Comparison of ENCODE assay signal across 8 cellular contexts in genomic region chr12:57604454-57605307, GRCh38. TPM values are rescaled to one million over a fixed set of nuclear protein-coding genes. Genes with fewer than 3 reads are reported as not detected.
DNase-seq lines count a peak whose midpoint lies in the region; ATAC-seq and TF ChIP-seq lines count a peak whose summit lies in the region.

DTX3 (plus strand) TSS chr12:57604824; CDS start chr12:57606518, 1,694 bp downstream.

- no peaks in the 10 kb centered on the region; the same call in 1 of the 2 replicates for H3K79me2 ChIP-seq in DND-41 (ENCODE audit: insufficient read depth, low read length)

- TF ChIP-seq CTCF in DND-41 (IDR thresholded peaks at IDR 0.05; ENCODE audit: borderline replicate concordance, extremely low read depth, low read length, poor library complexity, severe bottlenecking) (no peak), RWPE2 (IDR thresholded peaks at IDR 0.05; ENCODE audit: poor library complexity, severe bottlenecking) (no peak), cardiac fibroblast (IDR thresholded peaks at IDR 0.05; ENCODE audit: low read depth, low read length) (no peak)

- H3K9me3 ChIP-seq in DND-41 (ENCODE audit: insufficient read depth, low read length, severe bottlenecking) (no peaks in the 10 kb centered on the region), RWPE2 (ENCODE audit: severe bottlenecking) (no peaks in the 10 kb centered on the region), skeletal muscle tissue (ENCODE audit: control insufficient read depth in 3 of 3, low read length in 3 of 3) (no peaks in the 10 kb centered on the region)

- H3K4me3 ChIP-seq in DND-41 (ENCODE audit: low read depth in 1 of 2, low read length in 2 of 2) (peak within 1 kb of the TSS; percentile 28 to 62; a peak in 3 of 4 replicates), RWPE2 (ENCODE audit: severe bottlenecking) (peak within 1 kb of the TSS; percentile 43), cardiac fibroblast (replicated peaks in 1 of 2; ENCODE audit: low read depth in 2 of 2, low read length in 2 of 2) (peak within 1 kb of the TSS; percentile 59 to 72), skeletal muscle tissue (ENCODE audit: low read length in 3 of 3) (peak within 1 kb of the TSS; percentile 63 to 75 (median 73))

- H3K4me2 ChIP-seq in DND-41 (ENCODE audit: insufficient read depth, low read length), result peak within 1 kb of the TSS; percentile 58

- H3K27me3 ChIP-seq in DND-41 (ENCODE audit: insufficient read depth, low read length, poor library complexity), result no peaks in the 10 kb centered on the region
- no peaks in the 10 kb centered on the region for H3K27me3 ChIP-seq in RWPE2 (ENCODE audit: insufficient read depth, poor library complexity, severe bottlenecking)
- peaks cover 16 to 31% (median 26%) of the 10 kb centered on the region in 3 donors for H3K27me3 ChIP-seq in skeletal muscle tissue (ENCODE audit: control insufficient read depth in 3 of 3, insufficient read depth in 3 of 3, low read length in 3 of 3)

- no peaks in the 10 kb centered on the region for H4K20me1 ChIP-seq in DND-41 (ENCODE audit: insufficient read depth, low read length)

- H3K36me3 ChIP-seq in DND-41 (ENCODE audit: insufficient read depth, low read length) (peaks cover 29% of the 10 kb centered on the region; the same call in 1 of the 2 replicates), RWPE2 (ENCODE audit: low read depth) (peaks cover 14% of the 10 kb centered on the region), skeletal muscle tissue (ENCODE audit: control insufficient read depth in 3 of 3, insufficient read depth in 3 of 3, low read length in 3 of 3) (peaks cover 11 to 29% (median 15%) of the 10 kb centered on the region in 3 donors)

- H3K4me1 ChIP-seq in DND-41 (ENCODE audit: insufficient read depth, low read length) (peaks cover 21% of the 10 kb centered on the region), RWPE2 (ENCODE audit: insufficient read depth, poor library complexity, severe bottlenecking) (peaks cover 5% of the 10 kb centered on the region), skeletal muscle tissue (ENCODE audit: control insufficient read depth in 3 of 3, insufficient read depth in 3 of 3, low read length in 3 of 3) (peaks cover 12 to 20% (median 18%) of the 10 kb centered on the region in 3 donors)

- H3K9ac ChIP-seq in DND-41 (ENCODE audit: low read depth, low read length) (peak within 1 kb of the TSS; percentile 57), skeletal muscle tissue (ENCODE audit: low read depth in 1 of 3, low read length in 3 of 3) (peak within 1 kb of the TSS; percentile 59 to 75 (median 70))

- ATAC-seq in DND-41 (ENCODE audit: insufficient read depth, low read depth), result peak; percentile 63
- ATAC-seq in HG02678 (IDR thresholded peaks at IDR 0.05; ENCODE audit: unreplicated experiment), result peak; percentile 78
- peak; percentile 30 for ATAC-seq in RWPE2 (ENCODE audit: low read depth)
- no peak for ATAC-seq in GM21447 (IDR thresholded peaks at IDR 0.05; ENCODE audit: unreplicated experiment)
- ATAC-seq in GM19452 (IDR thresholded peaks at IDR 0.05; ENCODE audit: unreplicated experiment), result no peak

- peak within 1 kb of the TSS; percentile 70 for H3K27ac ChIP-seq in DND-41 (ENCODE audit: low read length)
- peak within 1 kb of the TSS; percentile 19 for H3K27ac ChIP-seq in RWPE2 (ENCODE audit: poor library complexity, severe bottlenecking)
- peak within 1 kb of the TSS; percentile 77 for H3K27ac ChIP-seq in skeletal muscle tissue (ENCODE audit: low read depth, low read length)

- peak within 1 kb of the TSS; percentile 92 for H2AFZ ChIP-seq in DND-41 (ENCODE audit: low read depth, low read length)

- DNase-seq in DND-41, result peak; percentile 35
- no peak for DNase-seq in RWPE2 (ENCODE audit: low spot score)
- peak; percentile 10 to 39 for DNase-seq in cardiac fibroblast (ENCODE audit: low read depth in 2 of 2)
- DNase-seq in inferior parietal cortex (ENCODE audit: extremely low spot score), result peak; percentile 63

RNA-seq across cellular contexts. Expression of gene DTX3, which starts in this region (rescaled TPM):
- total RNA-seq in skeletal muscle tissue, result 7.8 TPM

Comparison
In these comparisons a context has a peak if more than half of its experiments do, and no peak if none do; other contexts are left out.
1. ATAC-seq: peak in DND-41 (single experiment), HG02678 (single experiment) and RWPE2 (single experiment); none in GM21447 (single experiment) and GM19452 (single experiment).
2. H3K27ac ChIP-seq: peak in every context shown above with its lines; median percentile 77 in skeletal muscle tissue; 70 in DND-41; 19 in RWPE2.
3. Peak in every context shown above with its lines, with median percentiles within 50 percentile points of each other: H3K4me3 ChIP-seq.